In the genomic region with DNA sequence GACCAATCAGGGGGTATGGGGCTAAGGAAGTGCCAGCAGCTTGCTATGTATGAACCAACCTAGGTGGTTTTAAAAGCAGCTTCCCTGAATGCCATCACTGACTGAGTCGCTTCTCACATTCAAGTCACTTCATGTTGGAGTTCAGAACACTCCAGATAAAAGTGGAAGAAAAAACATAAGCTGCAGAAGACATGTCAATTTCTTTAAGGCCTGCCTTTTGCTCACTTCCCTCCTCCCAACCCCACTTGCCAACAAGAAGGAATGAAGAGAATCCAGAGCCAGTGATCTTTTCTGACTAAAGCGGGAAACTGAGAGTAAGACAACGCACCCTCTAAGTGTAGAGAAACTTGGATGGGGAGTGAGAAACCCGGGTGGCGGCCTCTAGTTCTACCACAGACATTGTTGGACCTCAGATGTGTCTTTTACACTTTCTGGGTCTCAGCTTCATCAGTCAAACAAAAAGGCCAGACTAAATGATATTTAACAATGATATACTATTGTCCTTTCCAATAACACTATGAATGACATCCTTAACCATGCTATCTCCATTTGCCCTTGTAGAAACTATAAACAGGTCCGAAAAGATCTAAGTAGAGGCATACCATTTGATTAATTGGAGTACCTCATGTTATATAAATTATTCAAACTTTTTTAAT, we compare ENCODE assay signal across 12 cellular contexts. TPM values are rescaled to one million over a fixed set of nuclear protein-coding genes. Genes with fewer than 3 reads are reported as not detected.
DNase-seq lines count a peak whose midpoint lies in the region; ATAC-seq and TF ChIP-seq lines count a peak whose summit lies in the region.
"Had no signal": no experiment of that assay in that cellular context is flagged by ENCODE, and none has a peak within 500 bp of the region (broad histone marks: within the 10 kb centered on the region; RNA-seq: fewer than 3 reads in every experiment).

No MANE protein-coding gene starts in this region.

- no peak overlapping the region for H3K27ac ChIP-seq in CD8-positive, alpha-beta T cell (ENCODE audit: low read depth, low read length)
- H3K27ac ChIP-seq in HEK293 (ENCODE audit: extremely low read depth, low read depth, low read length) (no peak overlapping the region), trophoblast cell (ENCODE audit: low read depth, low read length) (no peak overlapping the region)
- H3K27ac ChIP-seq: right lobe of liver, SJCRH30 had no signal

- POLR2A ChIA-PET in CD8-positive, alpha-beta T cell (lab: Charles Lee) = interaction anchor here (0.7 kb wide), 1 partner anchor 69 kb away, joined by 3 read pairs; no protein-coding TSS in a partner anchor
- POLR2A ChIA-PET in HEK293 (lab: Yijun Ruan, JAX) = no interaction called here

- H3K4me3 ChIP-seq in CD8-positive, alpha-beta T cell (ENCODE audit: low read depth, low read length) = no peak overlapping the region
- no peak overlapping the region for H3K4me3 ChIP-seq in HEK293 (ENCODE audit: low read depth, low read length)
- H3K4me3 ChIP-seq in trophoblast cell (ENCODE audit: low read depth, low read length) = no peak overlapping the region
- no peak overlapping the region for H3K4me3 ChIP-seq in mucosa of descending colon
- H3K4me3 ChIP-seq: right lobe of liver, SJCRH30 had no signal

- CTCF ChIA-PET in CD8-positive, alpha-beta T cell (lab: Charles Lee) = interaction anchor here (0.7 to 9.1 kb wide), 4 partner anchors 9 to 69 kb away, joined by 4 to 73 read pairs (median 4); no protein-coding TSS in a partner anchor
- CTCF ChIA-PET in HEK293 (lab: Yijun Ruan, JAX) = interaction anchor here (0.5 to 2.3 kb wide), 2 partner anchors 15 to 540 kb away, joined by 3 to 13 read pairs; no protein-coding TSS in a partner anchor

- ATAC-seq in CD8-positive, alpha-beta T cell = no peak
- no peak for ATAC-seq in mucosa of descending colon
- ATAC-seq in activated CD4-positive, CD25-positive, alpha-beta regulatory T cell treated with anti-CD3 and anti-CD28 coated beads, Interleukin-2, amount 50 U/mL, for 24 hours = no peak
- ATAC-seq: activated CD8-positive, alpha-beta memory T cell treated with anti-CD3 and anti-CD28 coated beads, Interleukin-2, amount 10 ng/mL, durations not matched to agents 7 days and 5 days had no signal

- H2BK5ac ChIP-seq in trophoblast cell (ENCODE audit: low read depth, low read length, poor library complexity) = no peak overlapping the region

- H4K91ac ChIP-seq in trophoblast cell (ENCODE audit: low read depth, low read length) = no peak overlapping the region

- no peak for DNase-seq in CD8-positive, alpha-beta T cell
- DNase-seq in dedifferentiated amniotic fluid mesenchymal stem cell (ENCODE audit: extremely low spot score) (peak; percentile 19), trophoblast cell (no peak), mucosa of descending colon (no peak), COR-L47 (lab: John Stamatoyannopoulos, UW) (no peak)
- DNase-seq: activated CD8-positive, alpha-beta memory T cell treated with anti-CD3 and anti-CD28 coated beads, Interleukin-2, amount 10 ng/mL, durations not matched to agents 7 days and 5 days; DND-41; right lobe of liver; SJCRH30 had no signal

- H3K4ac ChIP-seq in trophoblast cell (ENCODE audit: low read depth, low read length) = peak overlapping the region; percentile 68

- H3K4me1 Mint-ChIP-seq in CD8-positive, alpha-beta T cell (ENCODE audit: low read depth) = peaks cover 65% of the 10 kb centered on the region

- no CpG with 5 or more reads among the region's 6 CpGs for WGBS in trophoblast cell (ENCODE audit: extremely low coverage, insufficient coverage, insufficient read length)

- H3K27me3 ChIP-seq in CD8-positive, alpha-beta T cell (ENCODE audit: insufficient read depth, low read length) = no peaks in the 10 kb centered on the region
- no peaks in the 10 kb centered on the region for H3K27me3 ChIP-seq in trophoblast cell (ENCODE audit: insufficient read depth, low read length)
- H3K27me3 ChIP-seq: right lobe of liver, SJCRH30 had no signal

- no peak overlapping the region for H3K23ac ChIP-seq in trophoblast cell (ENCODE audit: low read length)

- H3K18ac ChIP-seq in trophoblast cell (ENCODE audit: low read length) = no peak overlapping the region

- H3K79me2 ChIP-seq in trophoblast cell (ENCODE audit: control insufficient read depth, insufficient read depth, low read length, poor library complexity) = peaks cover 8% of the 10 kb centered on the region

- H2BK120ac ChIP-seq in trophoblast cell (ENCODE audit: insufficient read depth, low read length, poor library complexity) = no peak overlapping the region

- no peaks in the 10 kb centered on the region for H3K79me1 ChIP-seq in trophoblast cell (ENCODE audit: low read length)

- no peak overlapping the region for H3K4me2 ChIP-seq in trophoblast cell (ENCODE audit: low read length)

- H2AFZ ChIP-seq in trophoblast cell (ENCODE audit: insufficient read depth, low read length, poor library complexity) = no peak overlapping the region

- intact Hi-C loops in CD8-positive, alpha-beta T cell (cut with DNase I, micrococcal nuclease) = no loop called here
- intact Hi-C loops in mucosa of descending colon (cut with DNase I, micrococcal nuclease) = no loop called here

- H3K4me3 Mint-ChIP-seq in CD8-positive, alpha-beta T cell = no peak overlapping the region
- H3K4me3 Mint-ChIP-seq: activated CD8-positive, alpha-beta memory T cell treated with anti-CD3 and anti-CD28 coated beads, Interleukin-2, amount 10 ng/mL, durations not matched to agents 7 days and 5 days had no signal

- no peaks in the 10 kb centered on the region for H3K36me3 ChIP-seq in CD8-positive, alpha-beta T cell (ENCODE audit: insufficient read depth, low read length)
- H3K36me3 ChIP-seq in HEK293 (ENCODE audit: control insufficient read depth in 2 of 2, insufficient read depth in 1 of 2, low read length in 2 of 2) (no peaks in the 10 kb centered on the region), trophoblast cell (ENCODE audit: control insufficient read depth in 1 of 2, insufficient read depth in 2 of 2, low read length in 2 of 2) (no peaks in the 10 kb centered on the region), mucosa of descending colon (ENCODE audit: low read depth) (no peaks in the 10 kb centered on the region)
- H3K36me3 ChIP-seq: right lobe of liver, SJCRH30 had no signal

- H3K9ac ChIP-seq in trophoblast cell (ENCODE audit: low read length) = no peak overlapping the region

- H2BK12ac ChIP-seq in trophoblast cell (ENCODE audit: low read length) = no peak overlapping the region

- no peaks in the 10 kb centered on the region for H3K9me3 ChIP-seq in CD8-positive, alpha-beta T cell (ENCODE audit: low read length)
- H3K9me3 ChIP-seq in HEK293 (ENCODE audit: control insufficient read depth, insufficient read depth, low read depth, low read length) (no peaks in the 10 kb centered on the region), trophoblast cell (ENCODE audit: insufficient read depth, low read depth, low read length) (no peaks in the 10 kb centered on the region), mucosa of descending colon (no peaks in the 10 kb centered on the region)
- H3K9me3 ChIP-seq: right lobe of liver, SJCRH30 had no signal

- H3K4me1 ChIP-seq in CD8-positive, alpha-beta T cell (ENCODE audit: insufficient read depth, low read length) = peaks cover 34% of the 10 kb centered on the region
- H3K4me1 ChIP-seq in HEK293 (ENCODE audit: control insufficient read depth, insufficient read depth, low read length) (peaks cover 4% of the 10 kb centered on the region; the same call in 1 of the 2 replicates), trophoblast cell (ENCODE audit: control insufficient read depth in 1 of 2, insufficient read depth in 2 of 2, low read length in 2 of 2) (peaks cover 3 to 7% of the 10 kb centered on the region in 2 experiments), mucosa of descending colon (ENCODE audit: low read depth) (peaks cover 21% of the 10 kb centered on the region)
- H3K4me1 ChIP-seq: SJCRH30 had no signal

- H3K36me3 Mint-ChIP-seq in CD8-positive, alpha-beta T cell = no peaks in the 10 kb centered on the region
- H3K36me3 Mint-ChIP-seq: memory B cell had no signal

- H3K14ac ChIP-seq in trophoblast cell (ENCODE audit: low read length) = no peak overlapping the region

- no peaks in the 10 kb centered on the region for H3K27me3 Mint-ChIP-seq in CD8-positive, alpha-beta T cell (ENCODE audit: low read depth)
- H3K27me3 Mint-ChIP-seq: activated CD8-positive, alpha-beta memory T cell treated with anti-CD3 and anti-CD28 coated beads, Interleukin-2, amount 10 ng/mL, durations not matched to agents 7 days and 5 days; memory B cell had no signal

- no peak for TF ChIP-seq CTCF in CD8-positive, alpha-beta T cell (IDR thresholded peaks at IDR 0.05)
- TF ChIP-seq CTCF in HEK293 (tag by site-specific recombination; IDR thresholded peaks at IDR 0.05) (no peak), mucosa of descending colon (IDR thresholded peaks at IDR 0.05) (no peak)

- H3K9me3 Mint-ChIP-seq in CD8-positive, alpha-beta T cell = no peaks in the 10 kb centered on the region

- no peak overlapping the region for H4K8ac ChIP-seq in trophoblast cell (ENCODE audit: low read depth, low read length)

- peak overlapping the region; percentile 60 for H3K27ac Mint-ChIP-seq in CD8-positive, alpha-beta T cell
- H3K27ac Mint-ChIP-seq: activated CD8-positive, alpha-beta memory T cell treated with anti-CD3 and anti-CD28 coated beads, Interleukin-2, amount 10 ng/mL, durations not matched to agents 7 days and 5 days had no signal

- no peak overlapping the region for H2AK5ac ChIP-seq in trophoblast cell (ENCODE audit: low read length)

- no peak overlapping the region for H4K12ac ChIP-seq in trophoblast cell (ENCODE audit: low read depth, low read length)

TF ChIP-seq in HEK293, 187 proteins besides CTCF, POLR2A, EP300 and RAD21:
- TF ChIP-seq ZNF677 (tag by site-specific recombination; IDR thresholded peaks at IDR 0.05) = no peak
- TF ChIP-seq SETDB1 (IDR thresholded peaks at IDR 0.05; ENCODE audit: insufficient read length, low read length) = no peak
- TF ChIP-seq ZNF600 (tag by site-specific recombination; IDR thresholded peaks at IDR 0.05) = peak; percentile 41; the same call in 1 of the 2 replicates

RNA-seq across cellular contexts. Expression of gene LUZP1, which starts 54.1 kb away (rescaled TPM):
- total RNA-seq in CD8-positive, alpha-beta T cell = 10 to 100 TPM; 51.0 to 52.5 TPM
- polyA plus RNA-seq in trophoblast cell (2013) = 38.6 TPM in 2 replicates
- 10 to 100 TPM; 48.4 to 57.7 (median 52.0) TPM for total RNA-seq in mucosa of descending colon
